9 cellular contexts compared by ENCODE assay signal in genomic region chr1:70222716-70223235, GRCh38. TPM values are rescaled to one million over a fixed set of nuclear protein-coding genes. Genes with fewer than 3 reads are reported as not detected.
DNase-seq lines count a peak whose midpoint lies in the region; ATAC-seq, FAIRE-seq and TF ChIP-seq lines count a peak whose summit lies in the region.
"Had no signal": no experiment of that assay in that cellular context is flagged by ENCODE, and none has a peak within 500 bp of the region (broad histone marks: within the 10 kb centered on the region; RNA-seq: fewer than 3 reads in every experiment).

No MANE protein-coding gene starts in this region.

- H2AFZ ChIP-seq in DND-41 (ENCODE audit: low read depth, low read length), result no peak overlapping the region

- H3K9me3 ChIP-seq in DND-41 (ENCODE audit: insufficient read depth, low read length, severe bottlenecking) (no peaks in the 10 kb centered on the region), thyroid gland (no peaks in the 10 kb centered on the region)

- H3K79me2 ChIP-seq in DND-41 (ENCODE audit: insufficient read depth, low read length), result peaks cover 98% of the 10 kb centered on the region

- H3K4me3 ChIP-seq in DND-41 (ENCODE audit: low read depth in 1 of 2, low read length in 2 of 2) (peak overlapping the region; percentile 85 to 87; a peak in 3 of 4 replicates), thyroid gland (replicated peaks in 1 of 3) (no peak overlapping the region)

- peak overlapping the region; percentile 88 for H3K4me3 Mint-ChIP-seq in osteocyte (ENCODE audit: unreplicated experiment)

- DNase-seq in DND-41, result no peak
- DNase-seq in OCI-M1 (lab: John Stamatoyannopoulos, UW), result peak; percentile 17
- no peak for DNase-seq in osteocyte (ENCODE audit: extremely low spot score, unreplicated experiment)
- DNase-seq in thyroid gland, result no peak
- no peak for DNase-seq in germinal center (ENCODE audit: low spot score)
- no peak for DNase-seq in NCI-H2029 treated with DMSO at 0.1 percent for 48 hours (lab: John Stamatoyannopoulos, UW)
- DNase-seq: effector CD8-positive, alpha-beta T cell had no signal

- peak overlapping the region; percentile 81 for H3K4me2 ChIP-seq in DND-41 (ENCODE audit: insufficient read depth, low read length)

- peaks cover 51% of the 10 kb centered on the region for H3K4me1 ChIP-seq in DND-41 (ENCODE audit: insufficient read depth, low read length)
- peaks cover 15 to 21% of the 10 kb centered on the region in 2 donors for H3K4me1 ChIP-seq in thyroid gland

- no peak for ATAC-seq in DND-41 (ENCODE audit: insufficient read depth, low read depth)
- ATAC-seq in HG03442 (IDR thresholded peaks at IDR 0.05; ENCODE audit: unreplicated experiment), result no peak

- intact Hi-C loops in thyroid gland (cut with DNase I), result loop anchor here (10.0 kb wide), 1 partner anchor 862 kb away; the partner anchor contains the start of gene ZRANB2

- H3K27me3 Mint-ChIP-seq in osteocyte (ENCODE audit: unreplicated experiment), result no peaks in the 10 kb centered on the region

- H4K20me1 ChIP-seq in DND-41 (ENCODE audit: insufficient read depth, low read length), result peaks cover 55% of the 10 kb centered on the region

- peak overlapping the region; percentile 93 for H3K9ac ChIP-seq in DND-41 (ENCODE audit: low read depth, low read length)

- H3K9me3 Mint-ChIP-seq in osteocyte (ENCODE audit: unreplicated experiment), result no peaks in the 10 kb centered on the region

- H3K4me1 Mint-ChIP-seq in osteocyte (ENCODE audit: unreplicated experiment), result peaks cover 51% of the 10 kb centered on the region

- peaks cover 26% of the 10 kb centered on the region for H3K36me3 Mint-ChIP-seq in osteocyte (ENCODE audit: unreplicated experiment)

- WGBS in thyroid gland, 2 donors, result 48 to 55% methylated on average over 3 of the region's 3 CpGs

- peak; percentile 23 for FAIRE-seq in endometrium (lab: Jason Lieb, UNC)

- H3K27ac Mint-ChIP-seq in osteocyte (ENCODE audit: unreplicated experiment), result peak overlapping the region; percentile 95

- H3K27ac ChIP-seq in DND-41 (ENCODE audit: low read length) (peak overlapping the region; percentile 53; the same call in 1 of the 2 replicates), thyroid gland (peak overlapping the region in 1 of 3 donors; percentile 85)

- peaks cover 58% of the 10 kb centered on the region for H3K36me3 ChIP-seq in DND-41 (ENCODE audit: insufficient read depth, low read length)
- no peaks in the 10 kb centered on the region for H3K36me3 ChIP-seq in thyroid gland

- no peaks in the 10 kb centered on the region for H3K27me3 ChIP-seq in DND-41 (ENCODE audit: insufficient read depth, low read length, poor library complexity)
- H3K27me3 ChIP-seq in thyroid gland, result no peaks in the 10 kb centered on the region

- TF ChIP-seq CTCF in DND-41 (IDR thresholded peaks at IDR 0.05; ENCODE audit: borderline replicate concordance, extremely low read depth, low read length, poor library complexity, severe bottlenecking), result no peak
- TF ChIP-seq CTCF in osteocyte (IDR thresholded peaks at IDR 0.05), result no peak
- no peak for TF ChIP-seq CTCF in thyroid gland (IDR thresholded peaks at IDR 0.05)

- no peak for TF ChIP-seq POLR2A in thyroid gland (IDR thresholded peaks at IDR 0.05)

RNA-seq across cellular contexts. Expression of gene SRSF11, which starts 1.6 kb away (rescaled TPM):
- total RNA-seq in osteocyte (209 and 214 TPM in 2 replicates), thyroid gland (100 to 1,000 TPM; 139 to 325 (median 258) TPM)

RNA-seq across cellular contexts. Expression of gene LRRC40, which starts 17.4 kb away (rescaled TPM):
- total RNA-seq in osteocyte, result 16.2 and 17.1 TPM in 2 replicates
- total RNA-seq in thyroid gland, result 10 to 100 TPM; 13.2 to 21.9 (median 17.0) TPM

Comparison
In these comparisons a context has a peak if more than half of its experiments do, and no peak if none do; other contexts are left out.
1. H3K4me3 ChIP-seq: peak in DND-41 (2 of 2); none in thyroid gland (0 of 3).